Comparison of ENCODE assay signal across 9 cellular contexts in genomic region chr4:3879681-3880594, GRCh38.
DNase-seq lines count a peak whose midpoint lies in the region; ATAC-seq and TF ChIP-seq lines count a peak whose summit lies in the region.
"Had no signal": no experiment of that assay in that cellular context is flagged by ENCODE, and none has a peak within 500 bp of the region (broad histone marks: within the 10 kb centered on the region; RNA-seq: fewer than 3 reads in every experiment).

No MANE protein-coding gene starts in this region.

- H3K23ac ChIP-seq in IMR-90 (ENCODE audit: low read depth, low read length): no peak overlapping the region

- no peaks in the 10 kb centered on the region for H3K36me3 ChIP-seq in IMR-90 (ENCODE audit: control insufficient read depth, insufficient read depth, low read length)

- CTCF ChIA-PET in IMR-90 (lab: Yijun Ruan, JAX): interaction anchor here (1.2 to 1.3 kb wide), 2 partner anchors 15 to 114 kb away, joined by 4 to 5 read pairs; partner anchors contain the start of gene ADRA2C

- H2AFZ ChIP-seq in IMR-90 (replicated peaks; ENCODE audit: low read length, poor library complexity): peak overlapping the region; percentile 41

- H4K91ac ChIP-seq in IMR-90 (ENCODE audit: insufficient read depth, low read depth, low read length): no peak overlapping the region

- peaks cover 0 to 3% of the 10 kb centered on the region in 2 donors for H3K36me3 Mint-ChIP-seq in CD14-positive monocyte
- H3K36me3 Mint-ChIP-seq in activated naive CD4-positive, alpha-beta T cell treated with anti-CD3 and anti-CD28 coated beads, Interleukin-2, amount 50 U/mL, for 24 hours: peaks cover 3% of the 10 kb centered on the region

- H2AK5ac ChIP-seq in IMR-90 (ENCODE audit: low read depth, low read length): no peak overlapping the region

- TF ChIP-seq RAD21 in IMR-90 (IDR thresholded peaks at IDR 0.05; ENCODE audit: low read length): no peak

- in situ Hi-C loops in IMR-90 (cut with MboI; ENCODE audit: low sequenced_read_pairs): no loop called here

- no peaks in the 10 kb centered on the region for H3K9me1 ChIP-seq in IMR-90 (ENCODE audit: insufficient read depth, low read length)

- TF ChIP-seq CTCF in CD14-positive monocyte (IDR thresholded peaks at IDR 0.05) (no peak), IMR-90 (conservative IDR thresholded peaks at IDR 0.05; ENCODE audit: low read depth, low read length) (no peak)

- H3K4me1 ChIP-seq in IMR-90 (ENCODE audit: control insufficient read depth, insufficient read depth, low read length): no peaks in the 10 kb centered on the region; the same call in 1 of the 2 replicates

- peak overlapping the region; percentile 45 to 79 for H3K4me3 Mint-ChIP-seq in CD14-positive monocyte
- H3K4me3 Mint-ChIP-seq in activated naive CD4-positive, alpha-beta T cell treated with anti-CD3 and anti-CD28 coated beads, Interleukin-2, amount 50 U/mL, for 24 hours: peak overlapping the region; percentile 62

- no peak overlapping the region for H3K18ac ChIP-seq in IMR-90 (ENCODE audit: low read depth, low read length)

- H3K14ac ChIP-seq in IMR-90 (replicated peaks; ENCODE audit: low read depth, low read length): no peak overlapping the region

- no peak overlapping the region for H2BK5ac ChIP-seq in IMR-90 (ENCODE audit: low read depth, low read length, poor library complexity, severe bottlenecking)

- H2BK20ac ChIP-seq in IMR-90 (ENCODE audit: low read depth, low read length): no peak overlapping the region

- DNase-seq in CD14-positive monocyte (ENCODE audit: low spot score): no peak
- no peak for DNase-seq in IMR-90
- peak; percentile 85 for DNase-seq in mesenteric fat pad (ENCODE audit: low spot score)
- DNase-seq in NCI-H345 (lab: John Stamatoyannopoulos, UW): no peak
- DNase-seq in NCI-H1694 (lab: John Stamatoyannopoulos, UW): no peak

- peaks cover 7 to 17% (median 13%) of the 10 kb centered on the region in 7 donors for H3K9me3 Mint-ChIP-seq in CD14-positive monocyte
- no peaks in the 10 kb centered on the region for H3K9me3 Mint-ChIP-seq in activated naive CD4-positive, alpha-beta T cell treated with anti-CD3 and anti-CD28 coated beads, Interleukin-2, amount 50 U/mL, for 24 hours

- dilution Hi-C loops in IMR-90 (cut with HindIII; ENCODE audit: low sequenced_read_pairs, unreplicated experiment): no loop called here

- no peak for TF ChIP-seq POLR2A in IMR-90 (IDR thresholded peaks at IDR 0.05; ENCODE audit: low read depth, low read length)

- no peak overlapping the region for H3K4me3 ChIP-seq in IMR-90 (ENCODE audit: insufficient read depth, low read depth, low read length)

- no peak overlapping the region; the same call in 1 of the 2 replicates for H3K56ac ChIP-seq in IMR-90 (ENCODE audit: extremely low read depth, insufficient read depth, low read length)

- peaks cover 48 to 54% (median 53%) of the 10 kb centered on the region in 3 donors for H3K27me3 Mint-ChIP-seq in CD14-positive monocyte (ENCODE audit: low read depth in 3 of 3)
- H3K27me3 Mint-ChIP-seq in activated naive CD4-positive, alpha-beta T cell treated with anti-CD3 and anti-CD28 coated beads, Interleukin-2, amount 50 U/mL, for 24 hours: peaks cover 28% of the 10 kb centered on the region

- intact Hi-C loops in CD14-positive monocyte (cut with micrococcal nuclease): no loop called here
- intact Hi-C loops in IMR-90 (cut with micrococcal nuclease): no loop called here

- H2BK120ac ChIP-seq in IMR-90 (ENCODE audit: low read depth, low read length): no peak overlapping the region

- H3K4me1 Mint-ChIP-seq in CD14-positive monocyte: peaks cover 9% of the 10 kb centered on the region
- H3K4me1 Mint-ChIP-seq in activated naive CD4-positive, alpha-beta T cell treated with anti-CD3 and anti-CD28 coated beads, Interleukin-2, amount 50 U/mL, for 24 hours: peaks cover 14% of the 10 kb centered on the region

- POLR2A ChIA-PET in IMR-90 (lab: Charles Lee; ENCODE audit: unreplicated experiment): interaction anchor here (0.7 kb wide), 1 partner anchor 88 kb away, joined by 3 read pairs; no protein-coding TSS in a partner anchor

- peaks cover 2% of the 10 kb centered on the region for H3K9me3 ChIP-seq in IMR-90 (ENCODE audit: control insufficient read depth, insufficient read depth, low read length)

- H3K27me3 ChIP-seq in IMR-90 (ENCODE audit: control insufficient read depth, insufficient read depth, low read length): peaks cover 55% of the 10 kb centered on the region

- H2BK15ac ChIP-seq in IMR-90 (ENCODE audit: low read depth, low read length): no peak overlapping the region

- BruUV-seq in IMR-90 (replicated peaks; lab: Mats Ljungman, UMichigan): no TSS peak

- H4K20me1 ChIP-seq in IMR-90 (ENCODE audit: insufficient read depth, low read length): no peaks in the 10 kb centered on the region

- H4K8ac ChIP-seq in IMR-90 (ENCODE audit: low read depth in 2 of 2, low read length in 2 of 2): no peak overlapping the region

- H3K4me2 ChIP-seq in IMR-90 (ENCODE audit: low read depth, low read length): no peak overlapping the region

- 5% methylated on average over 16 of the region's 44 CpGs; no CpG with 5 or more reads in 1 of the 2 experiments for WGBS in IMR-90 (ENCODE audit: extremely low coverage in 2 of 2, insufficient read length in 1 of 2), 2 experiments

- H4K5ac ChIP-seq in IMR-90 (ENCODE audit: low read depth, low read length): no peak overlapping the region

- H3K4ac ChIP-seq in IMR-90 (ENCODE audit: low read depth, low read length): no peak overlapping the region

- H3K27ac Mint-ChIP-seq in CD14-positive monocyte: no peak overlapping the region
- H3K27ac Mint-ChIP-seq in activated naive CD4-positive, alpha-beta T cell treated with anti-CD3 and anti-CD28 coated beads, Interleukin-2, amount 50 U/mL, for 24 hours: no peak overlapping the region

- H3K27ac ChIP-seq in IMR-90 (ENCODE audit: insufficient read depth, low read length): no peak overlapping the region
- H3K27ac ChIP-seq: VCaP had no signal

- no peak overlapping the region for H3K9ac ChIP-seq in IMR-90 (ENCODE audit: low read depth, low read length)

- no peaks in the 10 kb centered on the region for H3K79me1 ChIP-seq in IMR-90 (ENCODE audit: low read depth in 1 of 2, low read length in 2 of 2)

- H2AK9ac ChIP-seq in IMR-90 (replicated peaks; ENCODE audit: low read depth, low read length, poor library complexity): no peak overlapping the region

- ATAC-seq in IMR-90 (ENCODE audit: low read depth) (no peak), GM18861 (IDR thresholded peaks at IDR 0.05; ENCODE audit: unreplicated experiment) (no peak), HG02610 (IDR thresholded peaks at IDR 0.05; ENCODE audit: unreplicated experiment) (no peak)

TF ChIP-seq in IMR-90, 13 proteins besides CTCF, POLR2A, EP300 and RAD21:
- TF ChIP-seq BHLHE40 (IDR thresholded peaks at IDR 0.05; ENCODE audit: low read depth, low read length) (no peak), RCOR1 (IDR thresholded peaks at IDR 0.05; ENCODE audit: insufficient replicate concordance, low read length) (no peak), SMC3 (IDR thresholded peaks at IDR 0.05; ENCODE audit: low read depth, low read length) (no peak), NFE2L2 (IDR thresholded peaks at IDR 0.05; ENCODE audit: low read depth, low read length) (no peak), ELK1 (IDR thresholded peaks at IDR 0.05; ENCODE audit: borderline replicate concordance, low read depth, low read length) (no peak), MXI1 (IDR thresholded peaks at IDR 0.05; ENCODE audit: borderline replicate concordance, low read depth, low read length) (no peak), RFX5 (IDR thresholded peaks at IDR 0.05; ENCODE audit: low read depth, low read length) (no peak), FOS (IDR thresholded peaks at IDR 0.05; ENCODE audit: low read depth, low read length) (no peak), CHD1 (IDR thresholded peaks at IDR 0.05; ENCODE audit: low read depth, low read length) (no peak), USF2 (IDR thresholded peaks at IDR 0.05; ENCODE audit: low read depth, low read length) (no peak), CEBPB (IDR thresholded peaks at IDR 0.05; ENCODE audit: low read depth, low read length) (no peak), MAFK (IDR thresholded peaks at IDR 0.05; ENCODE audit: low read depth, low read length) (no peak), MAZ (IDR thresholded peaks at IDR 0.05; ENCODE audit: borderline replicate concordance, low read depth, low read length) (no peak)
TF ChIP-seq in IMR-90: peak in this region for 0.
